22 cellular contexts compared by ENCODE assay signal in genomic region chr10:122246830-122247520, GRCh38. TPM values are rescaled to one million over a fixed set of nuclear protein-coding genes. Genes with fewer than 3 reads are reported as not detected.
A peak's percentile ranks its signal among the peaks of the same experiment; 100 is the strongest.
DNase-seq lines count a peak whose midpoint lies in the region; ATAC-seq, FAIRE-seq and TF ChIP-seq lines count a peak whose summit lies in the region.
"Had no signal": no experiment of that assay in that cellular context is flagged by ENCODE, and none has a peak within 500 bp of the region (broad histone marks: within the 10 kb centered on the region; RNA-seq: fewer than 3 reads in every experiment).

No MANE protein-coding gene starts in this region.

- H3K4me3 Mint-ChIP-seq in WTC11 (no peak overlapping the region), neural crest cell (no peak overlapping the region)
- H3K4me3 Mint-ChIP-seq: CD8-positive, alpha-beta memory T cell had no signal

- H3K27ac Mint-ChIP-seq in WTC11 (peak overlapping the region; percentile 70; the same call in 1 of the 2 replicates), neural crest cell (ENCODE audit: unreplicated experiment) (peak overlapping the region; percentile 78)
- H3K27ac Mint-ChIP-seq: CD8-positive, alpha-beta memory T cell had no signal

- 68 to 75% methylated on average over 11 of the region's 11 CpGs for WGBS in heart right ventricle, 2 donors

- H3K36me3 ChIP-seq in heart right ventricle: peaks cover 0 to 93% (median 23%) of the 10 kb centered on the region in 9 donors
- no peaks in the 10 kb centered on the region for H3K36me3 ChIP-seq in A673 (ENCODE audit: insufficient read depth, low read length, poor library complexity, severe bottlenecking)
- H3K36me3 ChIP-seq: MG63 had no signal

- no TSS peak for BruUV-seq in A673 (replicated peaks; lab: Mats Ljungman, UMichigan)

- CTCF ChIA-PET in WTC11 (lab: Charles Lee) (interaction anchor here (1.2 kb wide), 1 partner anchor 21 kb away, joined by 3 read pairs; no protein-coding TSS in a partner anchor), A673 (lab: Charles Lee) (no interaction called here)

- no peak for ATAC-seq in WTC11
- ATAC-seq in heart right ventricle: peak in 5 of 8 donors; percentile 12 to 48 (median 16)

- in situ Hi-C loops in GM13977 (cut with MboI; ENCODE audit: low pct_unique_long_range_greater_than_20kb, low sequenced_read_pairs, unreplicated experiment): no loop called here

- H3K4me1 ChIP-seq in heart right ventricle (peaks cover 0 to 48% (median 11%) of the 10 kb centered on the region in 9 donors), A673 (ENCODE audit: insufficient read depth, low read length, poor library complexity, severe bottlenecking) (no peaks in the 10 kb centered on the region)

- H3K9me3 ChIP-seq in heart right ventricle: no peaks in the 10 kb centered on the region
- H3K9me3 ChIP-seq in A673 (ENCODE audit: low read depth, low read length, poor library complexity, severe bottlenecking): no peaks in the 10 kb centered on the region
- H3K9me3 ChIP-seq: MG63 had no signal

- H3K4me1 Mint-ChIP-seq in WTC11: peaks cover 2% of the 10 kb centered on the region; the same call in 1 of the 2 replicates
- H3K4me1 Mint-ChIP-seq in neural crest cell: peaks cover 20% of the 10 kb centered on the region
- H3K4me1 Mint-ChIP-seq: CD8-positive, alpha-beta memory T cell had no signal

- H3K27me3 Mint-ChIP-seq in WTC11 (ENCODE audit: low read depth) (no peaks in the 10 kb centered on the region), neural crest cell (ENCODE audit: low read depth) (no peaks in the 10 kb centered on the region)

- H3K27ac ChIP-seq in heart right ventricle (peak overlapping the region in 4 of 10 donors; percentile 28 to 40 (median 32)), A673 (ENCODE audit: low read depth, low read length, poor library complexity, severe bottlenecking) (no peak overlapping the region)
- H3K27ac ChIP-seq: C4-2B had no signal

- intact Hi-C loops in heart right ventricle (cut with DNase I) (no loop called here), A673 (cut with micrococcal nuclease; ENCODE audit: unreplicated experiment) (no loop called here)

- H3K27me3 ChIP-seq in heart right ventricle (no peaks in the 10 kb centered on the region), A673 (replicated peaks; ENCODE audit: insufficient read depth, low read depth, low read length, poor library complexity) (peaks cover 18% of the 10 kb centered on the region)
- H3K27me3 ChIP-seq: MG63 had no signal

- no peak for TF ChIP-seq CTCF in WTC11 (IDR thresholded peaks at IDR 0.05)
- no peak for TF ChIP-seq CTCF in heart right ventricle (IDR thresholded peaks at IDR 0.05)
- no peak for TF ChIP-seq CTCF in neural crest cell (conservative IDR thresholded peaks at IDR 0.05)
- TF ChIP-seq CTCF in D721Med (IDR thresholded peaks at IDR 0.05; ENCODE audit: insufficient read depth, missing control alignments): no peak
- TF ChIP-seq CTCF in A673 (conservative IDR thresholded peaks at IDR 0.05; ENCODE audit: low read depth, low read length): no peak
- no peak for TF ChIP-seq CTCF in GM13977 (IDR thresholded peaks at IDR 0.05; ENCODE audit: extremely low read depth, insufficient read depth, missing control alignments)

- peak; percentile 24 for DNase-seq in ELF-1 (ENCODE audit: low read depth, low spot score)
- no peak for DNase-seq in WTC11 (ENCODE audit: low spot score)
- no peak for DNase-seq in heart right ventricle
- DNase-seq in neural crest cell (ENCODE audit: low read depth, low spot score): no peak
- no peak for DNase-seq in D721Med (ENCODE audit: insufficient read length, low spot score)
- no peak for DNase-seq in A673 (ENCODE audit: low spot score)
- no peak for DNase-seq in GM13977 (ENCODE audit: low spot score)
- DNase-seq in NCI-H2171 (lab: John Stamatoyannopoulos, UW): no peak
- DNase-seq: Calu3, MG63, NCI-H1417, NCI-H1694 treated with DMSO at 0.1 percent for 48 hours, NCI-H2081 treated with DMSO at 0.1 percent for 48 hours, NCI-H446, NCI-H526, OCI-M1 had no signal

- H3K36me3 Mint-ChIP-seq in WTC11: peaks cover 33% of the 10 kb centered on the region
- peaks cover 11% of the 10 kb centered on the region for H3K36me3 Mint-ChIP-seq in neural crest cell (ENCODE audit: low read depth)
- H3K36me3 Mint-ChIP-seq: CD8-positive, alpha-beta memory T cell had no signal

- POLR2A ChIA-PET in WTC11 (lab: Charles Lee) (no interaction called here), A673 (lab: Charles Lee; ENCODE audit: low non-redundant PET) (no interaction called here)

- no peak for FAIRE-seq in D721Med (lab: Jason Lieb, UNC)
- FAIRE-seq: RCC 7860 had no signal

- H3K9me3 Mint-ChIP-seq in WTC11 (no peaks in the 10 kb centered on the region), neural crest cell (no peaks in the 10 kb centered on the region)
- H3K9me3 Mint-ChIP-seq: CD8-positive, alpha-beta memory T cell had no signal

- no peak overlapping the region for H3K4me3 ChIP-seq in heart right ventricle
- H3K4me3 ChIP-seq in A673 (ENCODE audit: low read depth, low read length, poor library complexity, severe bottlenecking): no peak overlapping the region
- H3K4me3 ChIP-seq: MG63 had no signal

TF ChIP-seq in WTC11, 78 proteins besides CTCF, POLR2A, EP300 and RAD21:
- TF ChIP-seq MXD4 (CRISPR knock-in tag; IDR thresholded peaks at IDR 0.05; ENCODE audit: borderline replicate concordance) (no peak), TEAD1 (CRISPR knock-in tag; IDR thresholded peaks at IDR 0.05) (no peak)

RNA-seq across cellular contexts. Expression of gene BTBD16, which starts 24.1 kb away (rescaled TPM):
- total RNA-seq in WTC11 (2021): not detected in 3 replicates
- under 1 TPM in 1 of 10 donors, not detected in 9; 0.76 TPM for total RNA-seq in heart right ventricle
- polyA plus RNA-seq in heart right ventricle: under 1 TPM in 1 of 2 donors, not detected in 1; 0.29 TPM
- not detected in 2 replicates for total RNA-seq in neural crest cell
- total RNA-seq in A673 (2021): not detected in 2 replicates
- total RNA-seq: A172; CD8-positive, alpha-beta memory T cell; H4; LHCN-M2 had no signal
- polyA plus RNA-seq: CD8-positive, alpha-beta memory T cell had no signal
